9 cellular contexts compared by ENCODE assay signal in the genomic region with DNA sequence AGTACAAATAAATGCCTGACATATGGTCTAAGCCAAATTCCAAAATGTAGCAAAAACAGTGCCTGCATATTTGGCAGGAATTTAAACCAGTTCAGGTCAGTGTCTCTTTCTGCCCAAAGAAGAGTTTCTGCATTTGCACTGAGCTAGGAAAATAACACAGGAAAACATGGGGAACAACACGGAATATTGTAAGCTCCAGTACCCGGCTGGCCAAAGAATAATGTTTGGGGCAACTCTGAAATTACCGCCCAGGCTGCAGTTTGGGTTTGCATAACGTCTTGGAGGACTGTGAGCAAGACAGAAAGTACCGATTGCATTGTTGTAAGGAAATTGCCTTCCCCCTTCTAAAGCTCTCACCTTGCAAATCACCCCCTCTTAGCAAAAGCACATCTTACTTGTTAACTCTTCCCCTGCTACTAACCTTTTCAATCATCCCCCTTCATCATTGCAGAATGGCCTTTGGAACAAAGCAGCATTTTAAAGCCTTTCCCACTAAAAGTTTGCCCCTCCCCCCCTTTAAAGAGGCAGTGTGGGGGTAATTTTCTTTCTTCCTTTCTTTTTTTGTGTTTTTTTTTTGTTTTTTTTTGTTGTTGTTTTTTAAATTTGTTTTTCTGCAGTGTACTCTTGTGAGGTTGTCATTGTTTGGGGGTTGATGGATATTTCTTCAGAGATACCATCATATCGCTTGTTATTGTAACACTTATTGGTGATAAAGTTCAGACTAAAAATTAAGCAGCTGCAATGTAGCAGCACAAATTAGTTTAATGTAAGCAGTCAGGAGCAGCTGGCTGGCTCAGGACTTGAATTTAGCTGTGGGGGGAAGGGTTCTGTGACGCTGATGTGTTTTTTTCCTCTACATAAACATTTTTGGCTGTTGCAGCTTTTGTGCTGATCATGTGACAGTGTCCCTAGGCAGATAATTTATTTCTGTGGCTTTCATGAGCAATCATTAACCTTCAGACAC.
DNase-seq lines count a peak whose midpoint lies in the region; FAIRE-seq and TF ChIP-seq lines count a peak whose summit lies in the region.
"Had no signal": no experiment of that assay in that cellular context is flagged by ENCODE, and none has a peak within 500 bp of the region (broad histone marks: within the 10 kb centered on the region; RNA-seq: fewer than 3 reads in every experiment).

No MANE protein-coding gene starts in this region.

- H3K9me3 ChIP-seq in Caco-2, result no peaks in the 10 kb centered on the region

- POLR2A ChIA-PET in Caco-2 (lab: Charles Lee), result no interaction called here

- H3K4me3 ChIP-seq in Caco-2 (ENCODE audit: low read depth, low read length), result no peak overlapping the region

- CTCF ChIA-PET in Caco-2 (lab: Charles Lee), result no interaction called here

- peaks cover 22% of the 10 kb centered on the region for H3K4me1 ChIP-seq in Caco-2

- DNase-seq in DMS114 treated with DMSO at 0.1 percent for 48 hours (lab: John Stamatoyannopoulos, UW; ENCODE audit: unreplicated experiment) (peak; percentile 68), HFFc6 (peak; percentile 8), NCI-H748 treated with DMSO at 0.1 percent for 48 hours (lab: John Stamatoyannopoulos, UW) (peak; percentile 43), endothelial cell (ENCODE audit: low spot score) (no peak), osteocyte (ENCODE audit: extremely low spot score, unreplicated experiment) (no peak), Caco-2 (no peak), D721Med (ENCODE audit: insufficient read length, low spot score) (no peak), activated T-cell treated with anti-CD3 and anti-CD28 coated beads for 4 hours (no peak)
- DNase-seq: activated naive CD8-positive, alpha-beta T cell treated with anti-CD3 and anti-CD28 coated beads, Interleukin-2, amount 10 ng/mL, durations not matched to agents 7 days and 5 days had no signal

- H3K27me3 ChIP-seq in Caco-2 (replicated peaks; ENCODE audit: control insufficient read depth, insufficient read depth, low read length), result no peaks in the 10 kb centered on the region

- FAIRE-seq in D721Med (lab: Jason Lieb, UNC), result no peak

- H3K27me3 Mint-ChIP-seq in HFFc6 (ENCODE audit: insufficient read depth), result no peaks in the 10 kb centered on the region
- H3K27me3 Mint-ChIP-seq in endothelial cell (ENCODE audit: unreplicated experiment), result no peaks in the 10 kb centered on the region
- H3K27me3 Mint-ChIP-seq in osteocyte (ENCODE audit: unreplicated experiment), result no peaks in the 10 kb centered on the region
- no peaks in the 10 kb centered on the region for H3K27me3 Mint-ChIP-seq in Caco-2 (ENCODE audit: insufficient read depth, unreplicated experiment)

- H3K9me3 Mint-ChIP-seq in HFFc6 (no peaks in the 10 kb centered on the region), endothelial cell (ENCODE audit: unreplicated experiment) (no peaks in the 10 kb centered on the region), osteocyte (ENCODE audit: unreplicated experiment) (peaks cover 3% of the 10 kb centered on the region), Caco-2 (ENCODE audit: unreplicated experiment) (no peaks in the 10 kb centered on the region)
- H3K9me3 Mint-ChIP-seq: activated naive CD8-positive, alpha-beta T cell treated with anti-CD3 and anti-CD28 coated beads, Interleukin-2, amount 10 ng/mL, durations not matched to agents 7 days and 5 days had no signal

- no peaks in the 10 kb centered on the region for H3K36me3 ChIP-seq in Caco-2 (ENCODE audit: control insufficient read depth, insufficient read depth, low read length)

- H3K36me3 Mint-ChIP-seq in HFFc6 (ENCODE audit: low read depth), result no peaks in the 10 kb centered on the region
- H3K36me3 Mint-ChIP-seq in endothelial cell (ENCODE audit: low read depth, unreplicated experiment), result no peaks in the 10 kb centered on the region
- H3K36me3 Mint-ChIP-seq in osteocyte (ENCODE audit: unreplicated experiment), result no peaks in the 10 kb centered on the region
- H3K36me3 Mint-ChIP-seq in Caco-2 (ENCODE audit: insufficient read depth, unreplicated experiment), result no peaks in the 10 kb centered on the region
- H3K36me3 Mint-ChIP-seq: activated naive CD8-positive, alpha-beta T cell treated with anti-CD3 and anti-CD28 coated beads, Interleukin-2, amount 10 ng/mL, durations not matched to agents 7 days and 5 days had no signal

- TF ChIP-seq CTCF in HFFc6 (IDR thresholded peaks at IDR 0.05), result no peak
- no peak for TF ChIP-seq CTCF in endothelial cell (IDR thresholded peaks at IDR 0.05; ENCODE audit: unreplicated experiment)
- TF ChIP-seq CTCF in osteocyte (IDR thresholded peaks at IDR 0.05), result no peak
- no peak for TF ChIP-seq CTCF in Caco-2 (IDR thresholded peaks at IDR 0.05; ENCODE audit: insufficient read depth in 1 of 2, low read depth in 1 of 2, low read length in 1 of 2, severe bottlenecking in 1 of 2, unreplicated experiment in 1 of 2)
- TF ChIP-seq CTCF in D721Med (IDR thresholded peaks at IDR 0.05; ENCODE audit: insufficient read depth, missing control alignments), result no peak

- H3K4me1 Mint-ChIP-seq in HFFc6 (ENCODE audit: low read depth), result peaks cover 27% of the 10 kb centered on the region
- peaks cover 22% of the 10 kb centered on the region for H3K4me1 Mint-ChIP-seq in endothelial cell (ENCODE audit: unreplicated experiment)
- peaks cover 44% of the 10 kb centered on the region for H3K4me1 Mint-ChIP-seq in osteocyte (ENCODE audit: unreplicated experiment)
- H3K4me1 Mint-ChIP-seq in Caco-2 (ENCODE audit: low read depth, unreplicated experiment), result peaks cover 6% of the 10 kb centered on the region
- H3K4me1 Mint-ChIP-seq: activated naive CD8-positive, alpha-beta T cell treated with anti-CD3 and anti-CD28 coated beads, Interleukin-2, amount 10 ng/mL, durations not matched to agents 7 days and 5 days had no signal

- intact Hi-C loops in Caco-2 (cut with micrococcal nuclease; ENCODE audit: unreplicated experiment), result no loop called here

- no TSS peak for BruUV-seq in Caco-2 (replicated peaks; lab: Mats Ljungman, UMichigan)

- H3K27ac Mint-ChIP-seq in HFFc6 (peak overlapping the region; percentile 14), endothelial cell (ENCODE audit: unreplicated experiment) (peak overlapping the region; percentile 11), osteocyte (ENCODE audit: unreplicated experiment) (peak overlapping the region; percentile 92), Caco-2 (ENCODE audit: unreplicated experiment) (no peak overlapping the region)
- H3K27ac Mint-ChIP-seq: activated naive CD8-positive, alpha-beta T cell treated with anti-CD3 and anti-CD28 coated beads, Interleukin-2, amount 10 ng/mL, durations not matched to agents 7 days and 5 days had no signal

- H3K4me3 Mint-ChIP-seq in HFFc6 (peak overlapping the region; percentile 71), endothelial cell (ENCODE audit: unreplicated experiment) (no peak overlapping the region), osteocyte (ENCODE audit: unreplicated experiment) (peak overlapping the region; percentile 41), Caco-2 (ENCODE audit: unreplicated experiment) (no peak overlapping the region)
- H3K4me3 Mint-ChIP-seq: activated naive CD8-positive, alpha-beta T cell treated with anti-CD3 and anti-CD28 coated beads, Interleukin-2, amount 10 ng/mL, durations not matched to agents 7 days and 5 days had no signal

Comparison
In these comparisons a context has a peak if more than half of its experiments do, and no peak if none do; other contexts are left out.
1. DNase-seq: peak in DMS114 treated with DMSO at 0.1 percent for 48 hours (single experiment), HFFc6 (single experiment) and NCI-H748 treated with DMSO at 0.1 percent for 48 hours (single experiment); none in endothelial cell (single experiment), osteocyte (single experiment), Caco-2 (0 of 2), D721Med (single experiment) and activated T-cell treated with anti-CD3 and anti-CD28 coated beads for 4 hours (single experiment).
2. H3K4me3 Mint-ChIP-seq: peak in HFFc6 (single experiment) and osteocyte (single experiment); none in endothelial cell (single experiment) and Caco-2 (single experiment).